ENCODE assay signal across 18 cellular contexts in the genomic region with DNA sequence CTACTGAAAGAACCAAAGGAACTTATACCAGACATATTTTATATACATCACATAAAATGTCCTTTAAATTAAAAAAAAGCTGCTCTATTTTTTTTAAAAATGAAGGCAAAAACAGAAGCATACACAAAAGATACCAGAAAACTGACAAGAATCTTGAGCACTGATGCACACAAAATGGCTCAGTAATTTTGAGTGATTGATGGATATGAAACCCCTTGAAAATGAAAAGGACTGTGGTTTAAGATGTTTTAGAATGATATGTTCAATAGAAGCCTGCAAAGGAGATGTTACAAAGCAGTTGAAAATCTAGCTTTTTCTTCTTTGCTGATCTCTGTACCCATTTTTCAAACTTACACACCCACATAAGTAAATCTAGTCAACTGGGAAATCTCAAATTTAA. TPM values are rescaled to one million over a fixed set of nuclear protein-coding genes. Genes with fewer than 3 reads are reported as not detected.
DNase-seq lines count a peak whose midpoint lies in the region; ATAC-seq and FAIRE-seq lines count a peak whose summit lies in the region.
"Had no signal": no experiment of that assay in that cellular context is flagged by ENCODE, and none has a peak within 500 bp of the region (broad histone marks: within the 10 kb centered on the region; RNA-seq: fewer than 3 reads in every experiment).

No MANE protein-coding gene starts in this region.

- peak; percentile 54 for FAIRE-seq in GM18507 (lab: Jason Lieb, UNC)
- FAIRE-seq: H1 had no signal

- H3K9me3 ChIP-seq in iPS-20b (ENCODE audit: insufficient read depth, low read depth, low read length): no peaks in the 10 kb centered on the region
- H3K9me3 ChIP-seq: sigmoid colon had no signal

- H3K9ac ChIP-seq in iPS-20b (ENCODE audit: low read depth, low read length): no peak overlapping the region

- DNase-seq in activated CD4-positive, alpha-beta T cell treated with anti-CD3 and anti-CD28 coated beads for 36 hours: no peak
- DNase-seq in activated CD4-positive, alpha-beta T cell treated with anti-CD3 and anti-CD28 coated beads, Interleukin-2, amount 50 U/mL, for 4 hours: no peak
- DNase-seq in GM18507 (ENCODE audit: extremely low spot score, insufficient read length, low read depth) (no peak), SK-N-DZ (ENCODE audit: low spot score) (peak; percentile 49), H7 (no peak), NCI-H2196 treated with DMSO at 0.1 percent for 48 hours (lab: John Stamatoyannopoulos, UW; ENCODE audit: unreplicated experiment) (no peak)
- DNase-seq: foreskin melanocyte; GDM1; immature natural killer cell; NCI-H187; RPMI8226; sigmoid colon; stimulated activated CD4-positive, alpha-beta T cell treated with anti-CD3 and anti-CD28 coated beads, Interleukin-4, amount 100 ng/mL, for 1 hour had no signal

- peaks cover 17% of the 10 kb centered on the region for H3K36me3 Mint-ChIP-seq in activated CD4-positive, alpha-beta T cell treated with anti-CD3 and anti-CD28 coated beads for 36 hours (ENCODE audit: low read depth)

- intact Hi-C loops in activated CD4-positive, alpha-beta T cell treated with anti-CD3 and anti-CD28 coated beads for 36 hours (cut with DNase I, micrococcal nuclease): loop anchor here (2.0 to 5.0 kb wide), 3 partner anchors 15 to 1783 kb away; a partner anchor contains a TSS

- no peak overlapping the region for H3K27ac Mint-ChIP-seq in activated CD4-positive, alpha-beta T cell treated with anti-CD3 and anti-CD28 coated beads for 36 hours

- peaks cover 7% of the 10 kb centered on the region; the same call in 1 of the 2 replicates for H3K36me3 ChIP-seq in iPS-20b (ENCODE audit: insufficient read depth, low read depth, low read length)
- no peaks in the 10 kb centered on the region for H3K36me3 ChIP-seq in H7 (replicated peaks; ENCODE audit: control insufficient read depth, insufficient read depth, low read length)
- H3K36me3 ChIP-seq: sigmoid colon had no signal

- ATAC-seq in activated CD4-positive, alpha-beta T cell treated with anti-CD3 and anti-CD28 coated beads for 36 hours: no peak
- no peak for ATAC-seq in GM21390 (IDR thresholded peaks at IDR 0.05; ENCODE audit: unreplicated experiment)

- H3K27ac ChIP-seq in iPS-20b (ENCODE audit: low read length): no peak overlapping the region
- H3K27ac ChIP-seq: sigmoid colon had no signal

- H3K4me1 ChIP-seq in iPS-20b (ENCODE audit: insufficient read depth, low read length): peaks cover 18% of the 10 kb centered on the region; the same call in 1 of the 2 replicates

- peak overlapping the region; percentile 51 for H3K4me3 Mint-ChIP-seq in activated CD4-positive, alpha-beta T cell treated with anti-CD3 and anti-CD28 coated beads for 36 hours

- POLR2A ChIA-PET in activated CD4-positive, alpha-beta T cell treated with anti-CD3 and anti-CD28 coated beads for 36 hours (lab: Charles Lee): no interaction called here

- H3K9me3 Mint-ChIP-seq in activated CD4-positive, alpha-beta T cell treated with anti-CD3 and anti-CD28 coated beads for 36 hours (ENCODE audit: low read depth): no peaks in the 10 kb centered on the region
- H3K9me3 Mint-ChIP-seq: immature natural killer cell, memory B cell, type B pancreatic cell had no signal

- peaks cover 51% of the 10 kb centered on the region for H3K4me1 Mint-ChIP-seq in activated CD4-positive, alpha-beta T cell treated with anti-CD3 and anti-CD28 coated beads for 36 hours

- 0 out of 2 replicates have a peak overlapping the region, but pooled peaks have one; percentile 3 for H3K4me3 ChIP-seq in iPS-20b (ENCODE audit: low read length)
- no peak overlapping the region for H3K4me3 ChIP-seq in H7 (ENCODE audit: insufficient read depth, low read depth, low read length)
- H3K4me3 ChIP-seq: sigmoid colon had no signal

- CTCF ChIA-PET in activated CD4-positive, alpha-beta T cell treated with anti-CD3 and anti-CD28 coated beads for 36 hours (lab: Charles Lee): interaction anchor here (0.8 to 1.9 kb wide), 8 partner anchors 8 to 155 kb away, joined by 3 to 9 read pairs (median 4); a partner anchor contains a TSS

- H3K27me3 ChIP-seq in iPS-20b (ENCODE audit: insufficient read depth, low read length) (no peaks in the 10 kb centered on the region), H7 (ENCODE audit: control insufficient read depth, insufficient read depth, low read length) (no peaks in the 10 kb centered on the region)
- H3K27me3 ChIP-seq: sigmoid colon had no signal

- H3K27me3 Mint-ChIP-seq in activated CD4-positive, alpha-beta T cell treated with anti-CD3 and anti-CD28 coated beads for 36 hours: no peaks in the 10 kb centered on the region
- H3K27me3 Mint-ChIP-seq: memory B cell had no signal

RNA-seq across cellular contexts. Expression of a gene that starts 2.7 kb away (rescaled TPM):
- 10 to 100 TPM; 14.6 to 17.2 TPM for total RNA-seq in activated CD4-positive, alpha-beta T cell treated with anti-CD3 and anti-CD28 coated beads for 36 hours
- polyA plus RNA-seq in SK-N-DZ (2014; cell fraction: cytosol; rRNA removed): 18.5 and 20.8 TPM in 2 replicates
- polyA plus RNA-seq in SK-N-DZ (2014; cell fraction: nucleus; rRNA removed): 11.9 and 14.3 TPM in 2 replicates
- total RNA-seq in H7 (2014; rRNA removed; shearing (Covaris generic)): 18.8 and 22.5 TPM in 2 replicates

RNA-seq across cellular contexts. Expression of a gene that starts 55.9 kb away (rescaled TPM):
- 10 to 100 TPM; 25.6 to 34.9 TPM for total RNA-seq in activated CD4-positive, alpha-beta T cell treated with anti-CD3 and anti-CD28 coated beads for 36 hours
- 48.0 and 48.4 TPM in 2 replicates for polyA plus RNA-seq in SK-N-DZ (2014; cell fraction: cytosol; rRNA removed)
- polyA plus RNA-seq in SK-N-DZ (2014; cell fraction: nucleus; rRNA removed): 39.8 and 41.3 TPM in 2 replicates
- 56.8 and 63.2 TPM in 2 replicates for total RNA-seq in H7 (2014; rRNA removed; shearing (Covaris generic))
